Comparison of ENCODE assay signal across 33 cellular contexts in the genomic region with DNA sequence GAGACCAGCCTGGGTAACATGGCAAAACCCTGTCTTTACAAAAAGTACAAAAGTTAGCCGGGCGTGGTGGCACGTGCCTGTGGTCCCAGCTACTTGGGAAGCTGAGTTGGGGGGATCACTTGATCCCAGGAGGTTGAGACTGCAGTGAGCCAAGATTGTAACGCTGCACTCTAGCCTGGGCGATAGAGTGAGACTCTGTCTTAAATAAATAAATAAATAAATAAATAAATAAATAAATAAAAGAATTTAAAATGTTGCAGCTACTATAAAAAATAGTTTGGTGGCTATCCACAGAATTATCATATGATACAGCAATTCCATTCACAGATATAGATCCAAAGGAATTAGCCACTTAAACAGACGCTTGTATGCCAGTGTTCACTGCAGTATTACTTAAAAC.
"Had no signal": no experiment of that assay in that cellular context is flagged by ENCODE, and none has a peak within 500 bp of the region (broad histone marks: within the 10 kb centered on the region; RNA-seq: fewer than 3 reads in every experiment).

No MANE protein-coding gene starts in this region.

- H3K4me1 ChIP-seq: adrenal gland, ascending aorta, body of pancreas, breast epithelium had no signal

- H3K36me3 ChIP-seq: adrenal gland, brain microvascular endothelial cell, breast epithelium, cardiac muscle cell had no signal

- ATAC-seq: activated naive CD4-positive, alpha-beta T cell treated with anti-CD3 and anti-CD28 coated beads, Interleukin-2, amount 50 U/mL, for 72 hours; activated naive CD8-positive, alpha-beta T cell treated with anti-CD3 and anti-CD28 coated beads, Interleukin-2, amount 50 U/mL, for 24 hours; activated T-cell treated with anti-CD3 and anti-CD28 coated beads, Interleukin-2, amount 50 U/mL, for 4 hours; activated T-cell treated with anti-CD3 and anti-CD28 coated beads, Interleukin-2, amount 50 U/mL, for 72 hours; activated T-helper 17 cell treated with anti-CD3 and anti-CD28 coated beads, Interleukin-2, amount 50 U/mL, for 72 hours; body of pancreas had no signal

- H3K27ac ChIP-seq: adrenal gland, ascending aorta, body of pancreas, brain microvascular endothelial cell, breast epithelium, cardiac muscle cell had no signal

- H3K27me3 ChIP-seq: adrenal gland, ascending aorta, body of pancreas, brain microvascular endothelial cell, breast epithelium, cardiac muscle cell had no signal

- DNase-seq: activated effector memory CD4-positive, alpha-beta T cell treated with anti-CD3 and anti-CD28 coated beads, Interleukin-2, amount 50 U/mL, for 16 hours; activated effector memory CD4-positive, alpha-beta T cell treated with Interleukin-2 at 50 U/mL for 16 hours; activated gamma-delta T cell; activated gamma-delta T cell treated with Interleukin-2 at 50 U/mL for 16 hours; activated naive CD4-positive, alpha-beta T cell; activated naive CD4-positive, alpha-beta T cell treated with anti-CD3 and anti-CD28 coated beads for 36 hours; activated naive CD4-positive, alpha-beta T cell treated with anti-CD3 and anti-CD28 coated beads, Interleukin-2, amount 10 ng/mL, durations not matched to agents 7 days and 5 days; activated naive CD4-positive, alpha-beta T cell treated with anti-CD3 and anti-CD28 coated beads, Interleukin-2, amount 50 U/mL, for 16 hours; activated naive CD4-positive, alpha-beta T cell treated with Interleukin-2 at 50 U/mL for 16 hours; activated naive CD8-positive, alpha-beta T cell treated with anti-CD3 and anti-CD28 coated beads for 36 hours; activated naive CD8-positive, alpha-beta T cell treated with anti-CD3 and anti-CD28 coated beads, Interleukin-2, amount 10 ng/mL, durations not matched to agents 7 days and 5 days; activated naive CD8-positive, alpha-beta T cell treated with anti-CD3 and anti-CD28 coated beads, Interleukin-2, amount 50 U/mL, for 24 hours; activated T-cell treated with anti-CD3 and anti-CD28 coated beads, Interleukin-2, amount 50 U/mL, for 4 hours; activated T-cell treated with anti-CD3 and anti-CD28 coated beads, Interleukin-2, amount 50 U/mL, for 48 hours; activated T-cell treated with anti-CD3 and anti-CD28 coated beads, Interleukin-2, amount 50 U/mL, for 72 hours; adrenal gland; amniotic stem cell; amygdala; anterior cingulate cortex; aorta; body of pancreas; brain microvascular endothelial cell; caudate nucleus; central memory CD4-positive, alpha-beta T cell; cerebellar nuclear complex had no signal

- FAIRE-seq: astrocyte, bronchial epithelial cell, colon had no signal

- H3K9me3 ChIP-seq: adrenal gland, ascending aorta, body of pancreas, breast epithelium had no signal

- H3K4me3 ChIP-seq: adrenal gland, ascending aorta, body of pancreas, breast epithelium, cardiac muscle cell had no signal
